ENCODE assay signal across 8 cellular contexts in genomic region chr21:5019120-5019519, GRCh38.
DNase-seq lines count a peak whose midpoint lies in the region; ATAC-seq, FAIRE-seq and TF ChIP-seq lines count a peak whose summit lies in the region.
"Not testable (repeated sequence)": the region's sequence is repeated elsewhere in the genome, so short reads cannot be mapped to it uniquely, and the experiment has no call there.

No MANE protein-coding gene starts in this region.

- ATAC-seq in GM18502 (IDR thresholded peaks at IDR 0.05; ENCODE audit: poor library complexity, unreplicated experiment) (peak; percentile 62), GM19043 (IDR thresholded peaks at IDR 0.05; ENCODE audit: low read depth, unreplicated experiment) (peak; percentile 41), GM21529 (IDR thresholded peaks at IDR 0.05; ENCODE audit: unreplicated experiment) (peak; percentile 48), HG02870 (IDR thresholded peaks at IDR 0.05; ENCODE audit: unreplicated experiment) (peak; percentile 47), HG03159 (IDR thresholded peaks at IDR 0.05; ENCODE audit: unreplicated experiment) (peak; percentile 53), PC-3 (peak; percentile 73), K562 (peak; percentile 74)
- peak; percentile 81 for ATAC-seq in stimulated activated memory B cell treated with anti-CD40 and anti-IgM and Interleukin-4, amounts not matched to agents 10 μg/mL and 1 μg/mL and 100 μg/mL, for 72 hours

- not testable (repeated sequence) for H3K9me2 ChIP-seq in PC-3 (replicated peaks; ENCODE audit: low read length)

- H3K4me1 Mint-ChIP-seq in stimulated activated memory B cell treated with anti-CD40 and anti-IgM and Interleukin-4, amounts not matched to agents 10 μg/mL and 1 μg/mL and 100 μg/mL, for 72 hours, result not testable (repeated sequence)

- BruUV-seq in PC-3 (replicated peaks; lab: Mats Ljungman, UMichigan); K562 (replicated peaks; lab: Mats Ljungman, UMichigan): not testable (repeated sequence)

- intact Hi-C loops in PC-3 (cut with micrococcal nuclease); K562 (cut with micrococcal nuclease): not testable (repeated sequence)

- POLR2A ChIA-PET in PC-3 (lab: Charles Lee; ENCODE audit: unreplicated experiment); K562 (lab: Yijun Ruan, JAX): not testable (repeated sequence)

- H3K4me3 ChIP-seq in PC-3 (ENCODE audit: low read length); K562: not testable (repeated sequence)

- TF ChIP-seq CTCF in PC-3 (conservative IDR thresholded peaks at IDR 0.05; ENCODE audit: low read depth, low read length); K562 (IDR thresholded peaks at IDR 0.05 in 2 of 3, conservative IDR thresholded peaks at IDR 0.05 in 1 of 3; ENCODE audit: insufficient read depth in 2 of 3, low read depth in 1 of 3, low read length in 3 of 3): not testable (repeated sequence)

- in situ Hi-C loops in K562 (cut with MboI), result not testable (repeated sequence)

- H3K9me3 Mint-ChIP-seq in stimulated activated memory B cell treated with anti-CD40 and anti-IgM and Interleukin-4, amounts not matched to agents 10 μg/mL and 1 μg/mL and 100 μg/mL, for 72 hours, result not testable (repeated sequence)

- not testable (repeated sequence) for H3K27me3 Mint-ChIP-seq in stimulated activated memory B cell treated with anti-CD40 and anti-IgM and Interleukin-4, amounts not matched to agents 10 μg/mL and 1 μg/mL and 100 μg/mL, for 72 hours

- not testable (repeated sequence) for H3K9ac ChIP-seq in PC-3 (ENCODE audit: low read length); K562 (ENCODE audit: insufficient read depth in 1 of 2, low read depth in 2 of 2, low read length in 2 of 2)

- H2AFZ ChIP-seq in PC-3 (ENCODE audit: low read length); K562 (ENCODE audit: low read depth, low read length): not testable (repeated sequence)

- not testable (repeated sequence) for TF ChIP-seq EP300 in K562 (IDR thresholded peaks at IDR 0.05; ENCODE audit: low read length)

- no CpG with 5 or more reads among the region's 15 CpGs for WGBS in K562 (ENCODE audit: insufficient coverage, low coverage, missing lambda C conversion rate)

- not testable (repeated sequence) for H3K4me3 Mint-ChIP-seq in stimulated activated memory B cell treated with anti-CD40 and anti-IgM and Interleukin-4, amounts not matched to agents 10 μg/mL and 1 μg/mL and 100 μg/mL, for 72 hours

- H3K36me3 ChIP-seq in PC-3 (ENCODE audit: low read depth, low read length); K562 (ENCODE audit: control insufficient read depth, insufficient read depth, low read length): not testable (repeated sequence)

- CTCF ChIA-PET in PC-3 (lab: Charles Lee); K562 (lab: Yijun Ruan, JAX; ENCODE audit: low intra/inter-chr PET ratio): not testable (repeated sequence)

- not testable (repeated sequence) for H3K36me3 Mint-ChIP-seq in stimulated activated memory B cell treated with anti-CD40 and anti-IgM and Interleukin-4, amounts not matched to agents 10 μg/mL and 1 μg/mL and 100 μg/mL, for 72 hours

- not testable (repeated sequence) for H3F3A ChIP-seq in PC-3 (ENCODE audit: low read length, unreplicated experiment)

- H3K9me1 ChIP-seq in K562 (ENCODE audit: control insufficient read depth, insufficient read depth, low read length), result not testable (repeated sequence)

- not testable (repeated sequence) for H4K20me1 ChIP-seq in PC-3 (ENCODE audit: low read length); K562 (replicated peaks; ENCODE audit: control insufficient read depth, insufficient read depth, low read length)

- DNase-seq in PC-3; K562 (ENCODE audit: extremely low read depth in 1 of 4, low spot score in 3 of 4): not testable (repeated sequence)

- H3K79me2 ChIP-seq in PC-3 (ENCODE audit: low read length); K562 (ENCODE audit: control insufficient read depth, insufficient read depth, low read length): not testable (repeated sequence)

- H3K4me2 ChIP-seq in PC-3 (ENCODE audit: low read length); K562 (ENCODE audit: insufficient read depth, low read length): not testable (repeated sequence)

- H3K9me3 ChIP-seq in PC-3 (ENCODE audit: low read length); K562 (replicated peaks; ENCODE audit: control insufficient read depth, insufficient read depth, low read depth, low read length): not testable (repeated sequence)

- not testable (repeated sequence) for TF ChIP-seq POLR2A in K562 (conservative IDR thresholded peaks at IDR 0.05)

- not testable (repeated sequence) for H3K27me3 ChIP-seq in PC-3 (ENCODE audit: low read length); K562 (ENCODE audit: control insufficient read depth in 2 of 2, insufficient read depth in 2 of 2, low read length in 2 of 2)

- FAIRE-seq in K562 (lab: Jason Lieb, UNC), result not testable (repeated sequence)

- not testable (repeated sequence) for H3K27ac ChIP-seq in PC-3 (ENCODE audit: low read length); K562 (ENCODE audit: extremely low read depth, low read depth, low read length)

- not testable (repeated sequence) for H3K27ac Mint-ChIP-seq in stimulated activated memory B cell treated with anti-CD40 and anti-IgM and Interleukin-4, amounts not matched to agents 10 μg/mL and 1 μg/mL and 100 μg/mL, for 72 hours

- not testable (repeated sequence) for TF ChIP-seq RAD21 in K562 (CRISPR knock-in tag; conservative IDR thresholded peaks at IDR 0.05 in 1 of 2, IDR thresholded peaks at IDR 0.05 in 1 of 2)

- H3K4me1 ChIP-seq in PC-3 (ENCODE audit: insufficient read depth, low read length); K562 (replicated peaks in 1 of 2; ENCODE audit: control insufficient read depth in 2 of 2, insufficient read depth in 2 of 2, low read length in 2 of 2): not testable (repeated sequence)
